1 cellular context compared by ENCODE assay signal in the genomic region with DNA sequence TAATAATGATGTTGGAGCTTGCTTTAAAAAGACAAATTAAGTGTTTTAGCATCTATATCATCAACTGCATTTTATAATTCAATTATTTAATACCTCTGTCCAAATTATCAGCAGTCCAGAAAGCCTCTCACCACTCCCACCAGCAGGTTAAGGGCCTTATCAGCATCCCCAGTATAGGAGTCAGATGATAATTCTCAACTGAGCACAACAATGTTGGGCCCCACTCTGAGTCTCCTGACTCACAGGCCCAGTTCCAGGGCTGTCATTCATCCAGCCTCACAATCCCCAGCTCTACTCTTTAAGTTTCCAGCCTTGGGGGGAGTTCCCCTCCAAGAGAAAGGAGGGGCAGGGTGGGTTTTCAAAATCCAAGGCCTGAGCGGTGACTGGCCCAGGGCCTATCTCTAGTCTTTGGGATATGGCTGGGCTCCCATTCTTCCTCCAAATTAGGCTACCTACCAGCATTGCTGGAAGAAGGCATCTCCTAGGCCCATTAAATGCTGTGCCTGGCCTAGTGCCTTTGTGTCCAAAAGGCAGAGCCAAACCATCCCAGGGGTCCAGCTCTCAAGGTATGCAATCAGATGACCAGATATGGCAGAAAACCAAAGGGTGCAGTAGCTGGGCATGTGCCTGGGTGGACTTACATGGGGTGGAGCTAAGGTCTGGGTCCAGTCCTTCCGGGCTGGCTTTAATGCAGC.
TF ChIP-seq lines count a peak whose summit lies in the region.

No MANE protein-coding gene starts in this region.

TF ChIP-seq in K562, 482 proteins besides CTCF, POLR2A, EP300 and RAD21 (continued from another document and continues in another):
- TF ChIP-seq ZBTB40 (IDR thresholded peaks at IDR 0.05) (no peak), ZBTB40 (CRISPR knock-in tag; IDR thresholded peaks at IDR 0.05) (no peak), RFX7 (CRISPR knock-in tag; IDR thresholded peaks at IDR 0.05) (no peak), MAFF (IDR thresholded peaks at IDR 0.05; ENCODE audit: low read length) (peak; percentile 23; the same call in 1 of the 2 replicates), EZH2 (IDR thresholded peaks at IDR 0.05; ENCODE audit: borderline replicate concordance, low read depth, low read length) (no peak), ZBTB33 (CRISPR knock-in tag; IDR thresholded peaks at IDR 0.05) (no peak), GATA2 (CRISPR knock-in tag; IDR thresholded peaks at IDR 0.05) (0 out of 2 replicates have a peak, but pooled peaks have one; percentile 25), ZNF316 (IDR thresholded peaks at IDR 0.05) (no peak), NFATC3 (IDR thresholded peaks at IDR 0.05) (no peak), THRAP3 (IDR thresholded peaks at IDR 0.05; ENCODE audit: borderline replicate concordance) (no peak), ZNF589 (CRISPR knock-in tag; IDR thresholded peaks at IDR 0.05; ENCODE audit: low read depth) (0 out of 2 replicates have a peak, but pooled peaks have one; percentile 49), GABPB1 (CRISPR knock-in tag; IDR thresholded peaks at IDR 0.05) (no peak), THRA (IDR thresholded peaks at IDR 0.05) (no peak), SOX6 (IDR thresholded peaks at IDR 0.05) (peak; percentile 94), ZBTB17 (CRISPR knock-in tag; IDR thresholded peaks at IDR 0.05) (peak; percentile 72), SUPT5H (IDR thresholded peaks at IDR 0.05) (no peak), ZNF695 (CRISPR knock-in tag; IDR thresholded peaks at IDR 0.05) (no peak), NR4A1 (CRISPR knock-in tag; IDR thresholded peaks at IDR 0.05) (no peak), NR4A1 (tag; IDR thresholded peaks at IDR 0.05) (peak; percentile 69; the same call in 1 of the 2 replicates), DIDO1 (tag; IDR thresholded peaks at IDR 0.05; ENCODE audit: low read depth) (peak; percentile 12; the same call in 1 of the 2 replicates), PHF21A (IDR thresholded peaks at IDR 0.05; ENCODE audit: borderline replicate concordance, low read depth) (no peak), PKNOX1 (IDR thresholded peaks at IDR 0.05) (peak; percentile 98), GTF2F1 (IDR thresholded peaks at IDR 0.05; ENCODE audit: low read depth, low read length) (no peak), BCOR (IDR thresholded peaks at IDR 0.05) (no peak), NR2C1 (IDR thresholded peaks at IDR 0.05) (no peak), NR2C1 (tag; IDR thresholded peaks at IDR 0.05) (0 out of 2 replicates have a peak, but pooled peaks have one; percentile 20), MBD2 (IDR thresholded peaks at IDR 0.05; ENCODE audit: borderline replicate concordance, low read depth) (no peak), IFI16 (CRISPR knock-in tag; IDR thresholded peaks at IDR 0.05) (no peak), ZNF583 (CRISPR knock-in tag; IDR thresholded peaks at IDR 0.05) (peak; percentile 84; the same call in 1 of the 2 replicates), GATAD2A (IDR thresholded peaks at IDR 0.05) (no peak), ZBED1 (IDR thresholded peaks at IDR 0.05) (no peak), TAF1 (IDR thresholded peaks at IDR 0.05; ENCODE audit: control insufficient read depth, extremely low read depth, insufficient read depth, low read length, severe bottlenecking) (peak; percentile 36), NCOA4 (IDR thresholded peaks at IDR 0.05; ENCODE audit: partially characterized antibody) (no peak), KDM2B (CRISPR knock-in tag; IDR thresholded peaks at IDR 0.05) (no peak)
- TF ChIP-seq, protein P1, sequence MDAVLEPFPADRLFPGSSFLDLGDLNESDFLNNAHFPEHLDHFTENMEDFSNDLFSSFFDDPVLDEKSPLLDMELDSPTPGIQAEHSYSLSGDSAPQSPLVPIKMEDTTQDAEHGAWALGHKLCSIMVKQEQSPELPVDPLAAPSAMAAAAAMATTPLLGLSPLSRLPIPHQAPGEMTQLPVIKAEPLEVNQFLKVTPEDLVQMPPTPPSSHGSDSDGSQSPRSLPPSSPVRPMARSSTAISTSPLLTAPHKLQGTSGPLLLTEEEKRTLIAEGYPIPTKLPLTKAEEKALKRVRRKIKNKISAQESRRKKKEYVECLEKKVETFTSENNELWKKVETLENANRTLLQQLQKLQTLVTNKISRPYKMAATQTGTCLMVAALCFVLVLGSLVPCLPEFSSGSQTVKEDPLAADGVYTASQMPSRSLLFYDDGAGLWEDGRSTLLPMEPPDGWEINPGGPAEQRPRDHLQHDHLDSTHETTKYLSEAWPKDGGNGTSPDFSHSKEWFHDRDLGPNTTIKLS (IDR thresholded peaks at IDR 0.05; ENCODE audit: borderline replicate concordance, low read depth), result no peak
- TF ChIP-seq, protein P2, sequence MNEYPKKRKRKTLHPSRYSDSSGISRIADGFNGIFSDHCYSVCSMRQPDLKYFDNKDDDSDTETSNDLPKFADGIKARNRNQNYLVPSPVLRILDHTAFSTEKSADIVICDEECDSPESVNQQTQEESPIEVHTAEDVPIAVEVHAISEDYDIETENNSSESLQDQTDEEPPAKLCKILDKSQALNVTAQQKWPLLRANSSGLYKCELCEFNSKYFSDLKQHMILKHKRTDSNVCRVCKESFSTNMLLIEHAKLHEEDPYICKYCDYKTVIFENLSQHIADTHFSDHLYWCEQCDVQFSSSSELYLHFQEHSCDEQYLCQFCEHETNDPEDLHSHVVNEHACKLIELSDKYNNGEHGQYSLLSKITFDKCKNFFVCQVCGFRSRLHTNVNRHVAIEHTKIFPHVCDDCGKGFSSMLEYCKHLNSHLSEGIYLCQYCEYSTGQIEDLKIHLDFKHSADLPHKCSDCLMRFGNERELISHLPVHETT (CRISPR knock-in tag; conservative IDR thresholded peaks at IDR 0.05 in 1 of 2, IDR thresholded peaks at IDR 0.05 in 1 of 2), result peak in 1 of 2 experiments; percentile 70; a peak in 2 of 4 replicates
- TF ChIP-seq, protein P3, sequence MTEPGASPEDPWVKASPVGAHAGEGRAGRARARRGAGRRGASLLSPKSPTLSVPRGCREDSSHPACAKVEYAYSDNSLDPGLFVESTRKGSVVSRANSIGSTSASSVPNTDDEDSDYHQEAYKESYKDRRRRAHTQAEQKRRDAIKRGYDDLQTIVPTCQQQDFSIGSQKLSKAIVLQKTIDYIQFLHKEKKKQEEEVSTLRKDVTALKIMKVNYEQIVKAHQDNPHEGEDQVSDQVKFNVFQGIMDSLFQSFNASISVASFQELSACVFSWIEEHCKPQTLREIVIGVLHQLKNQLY (CRISPR knock-in tag; conservative IDR thresholded peaks at IDR 0.05), result no peak
- TF ChIP-seq, protein P4, sequence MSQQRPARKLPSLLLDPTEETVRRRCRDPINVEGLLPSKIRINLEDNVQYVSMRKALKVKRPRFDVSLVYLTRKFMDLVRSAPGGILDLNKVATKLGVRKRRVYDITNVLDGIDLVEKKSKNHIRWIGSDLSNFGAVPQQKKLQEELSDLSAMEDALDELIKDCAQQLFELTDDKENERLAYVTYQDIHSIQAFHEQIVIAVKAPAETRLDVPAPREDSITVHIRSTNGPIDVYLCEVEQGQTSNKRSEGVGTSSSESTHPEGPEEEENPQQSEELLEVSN (IDR thresholded peaks at IDR 0.05; ENCODE audit: borderline replicate concordance in 1 of 2, extremely low read depth in 1 of 2, insufficient read depth in 1 of 2, insufficient read length in 1 of 2, low read depth in 1 of 2, low read length in 1 of 2, poor library complexity in 1 of 2, severe bottlenecking in 1 of 2), result no peak
- TF ChIP-seq, protein P5, sequence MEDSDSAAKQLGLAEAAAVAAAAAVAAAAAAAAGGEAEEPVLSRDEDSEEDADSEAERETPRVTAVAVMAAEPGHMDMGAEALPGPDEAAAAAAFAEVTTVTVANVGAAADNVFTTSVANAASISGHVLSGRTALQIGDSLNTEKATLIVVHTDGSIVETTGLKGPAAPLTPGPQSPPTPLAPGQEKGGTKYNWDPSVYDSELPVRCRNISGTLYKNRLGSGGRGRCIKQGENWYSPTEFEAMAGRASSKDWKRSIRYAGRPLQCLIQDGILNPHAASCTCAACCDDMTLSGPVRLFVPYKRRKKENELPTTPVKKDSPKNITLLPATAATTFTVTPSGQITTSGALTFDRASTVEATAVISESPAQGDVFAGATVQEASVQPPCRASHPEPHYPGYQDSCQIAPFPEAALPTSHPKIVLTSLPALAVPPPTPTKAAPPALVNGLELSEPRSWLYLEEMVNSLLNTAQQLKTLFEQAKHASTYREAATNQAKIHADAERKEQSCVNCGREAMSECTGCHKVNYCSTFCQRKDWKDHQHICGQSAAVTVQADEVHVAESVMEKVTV (CRISPR knock-in tag; IDR thresholded peaks at IDR 0.05), result no peak
